1 cellular context compared by ENCODE assay signal in the genomic region with DNA sequence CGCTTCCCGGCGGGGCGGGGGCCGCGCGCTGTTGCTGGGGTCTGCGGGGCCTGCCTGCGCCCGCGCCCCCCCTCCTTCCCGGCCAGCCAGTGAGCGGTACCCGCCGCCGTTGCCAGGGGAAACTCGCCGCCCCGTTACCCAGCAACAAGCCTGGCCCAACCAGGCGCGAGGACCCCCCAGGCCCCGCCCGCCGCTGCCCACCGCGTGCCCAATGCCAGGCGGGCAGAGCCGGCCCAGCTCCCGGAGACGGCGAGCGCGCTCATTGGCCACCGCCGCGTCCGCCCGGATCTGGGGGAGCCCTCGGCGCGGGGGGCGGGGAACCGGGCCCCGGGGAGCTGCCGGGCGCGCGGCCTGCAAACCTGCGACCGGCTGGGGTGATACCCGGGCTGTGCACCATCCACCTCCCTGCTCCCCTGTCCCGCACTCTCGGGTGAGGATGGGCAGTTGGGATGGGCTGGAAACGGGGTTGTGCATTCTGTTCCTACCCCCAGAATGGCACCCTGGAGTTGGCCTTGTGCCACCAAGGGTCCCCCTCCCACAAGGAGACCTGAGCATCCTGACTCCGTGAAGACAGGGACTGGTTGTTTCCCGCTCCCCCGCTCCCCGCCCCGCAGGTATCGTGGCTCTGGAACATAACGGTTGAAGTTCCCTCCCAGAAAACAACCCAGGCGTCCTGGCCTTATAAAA.
TF ChIP-seq lines count a peak whose summit lies in the region.

No MANE protein-coding gene starts in this region.

TF ChIP-seq in GM23338, 12 proteins besides CTCF, POLR2A, EP300 and RAD21 (continued from another document):
- TF ChIP-seq, protein P1, sequence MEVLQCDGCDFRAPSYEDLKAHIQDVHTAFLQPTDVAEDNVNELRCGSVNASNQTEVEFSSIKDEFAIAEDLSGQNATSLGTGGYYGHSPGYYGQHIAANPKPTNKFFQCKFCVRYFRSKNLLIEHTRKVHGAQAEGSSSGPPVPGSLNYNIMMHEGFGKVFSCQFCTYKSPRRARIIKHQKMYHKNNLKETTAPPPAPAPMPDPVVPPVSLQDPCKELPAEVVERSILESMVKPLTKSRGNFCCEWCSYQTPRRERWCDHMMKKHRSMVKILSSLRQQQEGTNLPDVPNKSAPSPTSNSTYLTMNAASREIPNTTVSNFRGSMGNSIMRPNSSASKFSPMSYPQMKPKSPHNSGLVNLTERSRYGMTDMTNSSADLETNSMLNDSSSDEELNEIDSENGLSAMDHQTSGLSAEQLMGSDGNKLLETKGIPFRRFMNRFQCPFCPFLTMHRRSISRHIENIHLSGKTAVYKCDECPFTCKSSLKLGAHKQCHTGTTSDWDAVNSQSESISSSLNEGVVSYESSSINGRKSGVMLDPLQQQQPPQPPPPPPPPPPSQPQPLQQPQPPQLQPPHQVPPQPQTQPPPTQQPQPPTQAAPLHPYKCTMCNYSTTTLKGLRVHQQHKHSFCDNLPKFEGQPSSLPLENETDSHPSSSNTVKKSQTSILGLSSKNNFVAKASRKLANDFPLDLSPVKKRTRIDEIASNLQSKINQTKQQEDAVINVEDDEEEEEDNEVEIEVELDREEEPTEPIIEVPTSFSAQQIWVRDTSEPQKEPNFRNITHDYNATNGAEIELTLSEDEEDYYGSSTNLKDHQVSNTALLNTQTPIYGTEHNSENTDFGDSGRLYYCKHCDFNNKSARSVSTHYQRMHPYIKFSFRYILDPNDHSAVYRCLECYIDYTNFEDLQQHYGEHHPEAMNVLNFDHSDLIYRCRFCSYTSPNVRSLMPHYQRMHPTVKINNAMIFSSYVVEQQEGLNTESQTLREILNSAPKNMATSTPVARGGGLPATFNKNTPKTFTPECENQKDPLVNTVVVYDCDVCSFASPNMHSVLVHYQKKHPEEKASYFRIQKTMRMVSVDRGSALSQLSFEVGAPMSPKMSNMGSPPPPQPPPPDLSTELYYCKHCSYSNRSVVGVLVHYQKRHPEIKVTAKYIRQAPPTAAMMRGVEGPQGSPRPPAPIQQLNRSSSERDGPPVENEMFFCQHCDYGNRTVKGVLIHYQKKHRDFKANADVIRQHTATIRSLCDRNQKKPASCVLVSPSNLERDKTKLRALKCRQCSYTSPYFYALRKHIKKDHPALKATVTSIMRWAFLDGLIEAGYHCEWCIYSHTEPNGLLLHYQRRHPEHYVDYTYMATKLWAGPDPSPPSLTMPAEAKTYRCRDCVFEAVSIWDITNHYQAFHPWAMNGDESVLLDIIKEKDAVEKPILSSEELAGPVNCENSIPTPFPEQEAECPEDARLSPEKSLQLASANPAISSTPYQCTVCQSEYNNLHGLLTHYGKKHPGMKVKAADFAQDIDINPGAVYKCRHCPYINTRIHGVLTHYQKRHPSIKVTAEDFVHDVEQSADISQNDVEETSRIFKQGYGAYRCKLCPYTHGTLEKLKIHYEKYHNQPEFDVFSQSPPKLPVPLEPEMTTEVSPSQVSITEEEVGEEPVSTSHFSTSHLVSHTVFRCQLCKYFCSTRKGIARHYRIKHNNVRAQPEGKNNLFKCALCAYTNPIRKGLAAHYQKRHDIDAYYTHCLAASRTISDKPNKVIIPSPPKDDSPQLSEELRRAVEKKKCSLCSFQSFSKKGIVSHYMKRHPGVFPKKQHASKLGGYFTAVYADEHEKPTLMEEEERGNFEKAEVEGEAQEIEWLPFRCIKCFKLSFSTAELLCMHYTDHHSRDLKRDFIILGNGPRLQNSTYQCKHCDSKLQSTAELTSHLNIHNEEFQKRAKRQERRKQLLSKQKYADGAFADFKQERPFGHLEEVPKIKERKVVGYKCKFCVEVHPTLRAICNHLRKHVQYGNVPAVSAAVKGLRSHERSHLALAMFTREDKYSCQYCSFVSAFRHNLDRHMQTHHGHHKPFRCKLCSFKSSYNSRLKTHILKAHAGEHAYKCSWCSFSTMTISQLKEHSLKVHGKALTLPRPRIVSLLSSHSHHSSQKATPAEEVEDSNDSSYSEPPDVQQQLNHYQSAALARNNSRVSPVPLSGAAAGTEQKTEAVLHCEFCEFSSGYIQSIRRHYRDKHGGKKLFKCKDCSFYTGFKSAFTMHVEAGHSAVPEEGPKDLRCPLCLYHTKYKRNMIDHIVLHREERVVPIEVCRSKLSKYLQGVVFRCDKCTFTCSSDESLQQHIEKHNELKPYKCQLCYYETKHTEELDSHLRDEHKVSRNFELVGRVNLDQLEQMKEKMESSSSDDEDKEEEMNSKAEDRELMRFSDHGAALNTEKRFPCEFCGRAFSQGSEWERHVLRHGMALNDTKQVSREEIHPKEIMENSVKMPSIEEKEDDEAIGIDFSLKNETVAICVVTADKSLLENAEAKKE (CRISPR knock-in tag; IDR thresholded peaks at IDR 0.05): no peak
- TF ChIP-seq EZH2phosphoT487 (IDR thresholded peaks at IDR 0.05; ENCODE audit: unreplicated experiment) (no peak), ZNF114 (CRISPR knock-in tag; IDR thresholded peaks at IDR 0.05) (no peak), EZH2 (IDR thresholded peaks at IDR 0.05; ENCODE audit: low read depth, unreplicated experiment) (no peak), ZNF331 (CRISPR knock-in tag; IDR thresholded peaks at IDR 0.05; ENCODE audit: low read depth) (no peak), POLR2AphosphoS5 (IDR thresholded peaks at IDR 0.05; ENCODE audit: low read depth) (no peak)
